27 cellular contexts compared by ENCODE assay signal in genomic region chr22:26072611-26073010, GRCh38.
"Had no signal": no experiment of that assay in that cellular context is flagged by ENCODE, and none has a peak within 500 bp of the region (broad histone marks: within the 10 kb centered on the region; RNA-seq: fewer than 3 reads in every experiment).

No MANE protein-coding gene starts in this region.

- H3K36me3 Mint-ChIP-seq: activated naive CD8-positive, alpha-beta T cell had no signal

- H3K4me1 ChIP-seq: esophagus muscularis mucosa, foreskin keratinocyte, gastroesophageal sphincter had no signal

- H3K27ac Mint-ChIP-seq: activated B cell treated with CpG ODN at 0.5 μM for 24 hours; activated CD8-positive, alpha-beta T cell treated with anti-CD3 and anti-CD28 coated beads for 36 hours; activated naive CD8-positive, alpha-beta T cell; activated T-helper 17 cell treated with anti-CD3 and anti-CD28 coated beads, Interleukin-2, amount 50 U/mL, for 72 hours; effector memory CD8-positive, alpha-beta T cell; T-helper 17 cell; T-helper 2 cell treated with Interferon-gamma antibody and Interleukin-4, amounts not matched to agents 5 μg/mL and 100 μg/mL, for 36 hours had no signal

- H3K4me3 ChIP-seq: esophagus muscularis mucosa, gastroesophageal sphincter, heart right ventricle had no signal

- DNase-seq: activated B cell treated with CpG ODN at 0.5 μM for 24 hours; activated CD4-positive, alpha-beta T cell treated with anti-CD3 and anti-CD28 coated beads for 48 hours; activated CD4-positive, alpha-beta T cell treated with anti-CD3 and anti-CD28 coated beads, Interleukin-2, amount 50 U/mL, for 1 hour; activated CD4-positive, alpha-beta T cell treated with anti-CD3 and anti-CD28 coated beads, Interleukin-2, amount 50 U/mL, for 48 hours; activated CD8-positive, alpha-beta memory T cell treated with anti-CD3 and anti-CD28 coated beads for 24 hours; activated CD8-positive, alpha-beta T cell treated with anti-CD3 and anti-CD28 coated beads for 36 hours; activated effector memory CD4-positive, alpha-beta T cell treated with Interleukin-2 at 50 U/mL for 16 hours; activated gamma-delta T cell treated with Interleukin-2 at 50 U/mL for 16 hours; activated naive CD4-positive, alpha-beta T cell treated with anti-CD3 and anti-CD28 coated beads, Interleukin-2, amount 50 U/mL, for 16 hours; activated naive CD4-positive, alpha-beta T cell treated with Interleukin-2 at 50 U/mL for 16 hours; activated T-cell treated with anti-CD3 and anti-CD28 coated beads, Interleukin-2, amount 50 U/mL, for 4 hours; amniotic stem cell; cortex of kidney; dermis blood vessel endothelial cell; effector CD4-positive, alpha-beta T cell; effector memory CD8-positive, alpha-beta T cell; erythroblast; foreskin keratinocyte; heart right ventricle; T-helper 17 cell; T1000 had no signal

- H3K36me3 ChIP-seq: esophagus muscularis mucosa, gastroesophageal sphincter, heart right ventricle, WERI-Rb-1 had no signal

- H3K9me3 Mint-ChIP-seq: activated B cell treated with CpG ODN at 0.5 μM for 24 hours; activated CD8-positive, alpha-beta T cell treated with anti-CD3 and anti-CD28 coated beads for 36 hours; activated T-cell treated with anti-CD3 and anti-CD28 coated beads, Interleukin-2, amount 50 U/mL, for 4 hours; effector memory CD8-positive, alpha-beta T cell; T-helper 2 cell treated with Interferon-gamma antibody and Interleukin-4, amounts not matched to agents 5 μg/mL and 100 μg/mL, for 36 hours had no signal

- H3K27me3 ChIP-seq: foreskin keratinocyte had no signal

- H3K4me3 Mint-ChIP-seq: activated B cell treated with CpG ODN at 0.5 μM for 24 hours; activated CD8-positive, alpha-beta T cell treated with anti-CD3 and anti-CD28 coated beads for 36 hours; activated naive CD8-positive, alpha-beta T cell; activated T-cell treated with anti-CD3 and anti-CD28 coated beads, Interleukin-2, amount 50 U/mL, for 4 hours; activated T-helper 17 cell treated with anti-CD3 and anti-CD28 coated beads, Interleukin-2, amount 50 U/mL, for 72 hours; effector memory CD8-positive, alpha-beta T cell; T-helper 17 cell; T-helper 2 cell treated with Interferon-gamma antibody and Interleukin-4, amounts not matched to agents 5 μg/mL and 100 μg/mL, for 36 hours had no signal

- H3K9me3 ChIP-seq: esophagus muscularis mucosa, gastroesophageal sphincter, heart right ventricle had no signal

- H3K4me1 Mint-ChIP-seq: activated B cell treated with CpG ODN at 0.5 μM for 24 hours; activated T-helper 17 cell treated with anti-CD3 and anti-CD28 coated beads, Interleukin-2, amount 50 U/mL, for 72 hours; T-helper 17 cell had no signal
